ENCODE assay signal across 9 cellular contexts in the genomic region with DNA sequence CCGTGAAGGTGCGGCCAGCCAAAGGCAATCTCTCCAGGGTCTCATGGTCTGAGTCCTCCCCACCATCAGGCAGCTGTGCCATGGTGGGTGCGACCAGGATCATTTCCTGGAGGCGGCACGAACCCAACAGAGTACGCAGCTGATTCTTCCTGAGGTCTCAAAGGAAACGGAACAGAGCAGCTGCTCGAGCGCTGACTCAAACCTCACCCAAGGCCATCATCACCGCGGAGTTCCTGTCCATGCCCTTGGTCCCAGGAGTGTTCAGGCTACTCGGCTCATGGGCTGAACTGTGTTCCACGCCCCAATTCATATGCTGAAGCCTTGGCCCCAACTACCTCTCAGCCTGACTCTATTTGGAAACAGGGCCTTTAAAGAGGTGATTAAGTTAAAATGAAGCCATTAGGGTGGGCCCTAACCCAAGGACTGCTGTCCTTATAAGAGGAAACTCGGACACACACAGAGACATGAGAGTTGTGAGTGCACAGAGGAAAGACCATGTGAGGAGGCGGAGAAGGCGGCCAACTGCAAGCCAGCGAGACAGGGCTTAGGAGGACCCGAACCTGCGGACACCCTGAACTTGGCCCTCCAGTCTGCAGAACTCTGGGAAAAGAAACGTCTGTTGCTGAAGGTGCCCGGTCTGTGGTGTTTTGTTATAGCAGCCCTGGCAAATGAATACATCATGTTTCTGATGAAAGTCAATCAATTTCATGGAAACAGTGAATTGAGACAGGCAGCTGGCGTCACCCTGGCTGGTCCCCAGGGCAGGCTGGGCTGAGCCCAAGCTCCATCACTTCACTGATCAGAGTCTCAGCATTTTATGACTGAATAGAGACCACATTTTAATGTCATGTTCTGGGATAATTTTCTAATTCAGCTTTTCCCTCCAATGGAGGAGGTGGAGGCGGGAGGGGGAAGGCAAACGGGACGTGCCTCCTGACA. TPM values are rescaled to one million over a fixed set of nuclear protein-coding genes. Genes with fewer than 3 reads are reported as not detected.
DNase-seq lines count a peak whose midpoint lies in the region; ATAC-seq, FAIRE-seq and TF ChIP-seq lines count a peak whose summit lies in the region.
"Had no signal": no experiment of that assay in that cellular context is flagged by ENCODE, and none has a peak within 500 bp of the region (broad histone marks: within the 10 kb centered on the region; RNA-seq: fewer than 3 reads in every experiment).

No MANE protein-coding gene starts in this region.

- H3K27ac Mint-ChIP-seq in CD4-positive, alpha-beta memory T cell = peak overlapping the region in 1 of 7 donors; percentile 76

- H3K9me3 Mint-ChIP-seq in CD4-positive, alpha-beta memory T cell = peaks cover 0 to 2% (median 0%) of the 10 kb centered on the region in 8 donors

- TF ChIP-seq POLR2A in spleen (IDR thresholded peaks at IDR 0.05) = peak in 1 of 3 donors; percentile 75

- H3K36me3 Mint-ChIP-seq in CD4-positive, alpha-beta memory T cell = no peaks in the 10 kb centered on the region

- CTCF ChIA-PET in CD4-positive, alpha-beta memory T cell (lab: Charles Lee; ENCODE audit: partially characterized antibody) = interaction anchor here (2.5 to 3.7 kb wide), 2 partner anchors 16 to 17 kb away, joined by 8 to 12 read pairs; no protein-coding TSS in a partner anchor

- H3K27me3 ChIP-seq in OCI-LY3 (ENCODE audit: low read depth, low read length) (peaks cover 4% of the 10 kb centered on the region; the same call in 1 of the 2 replicates), cardiac muscle cell (no peaks in the 10 kb centered on the region), spleen (replicated peaks in 1 of 7) (no peaks in the 10 kb centered on the region)
- H3K27me3 ChIP-seq in CD4-positive, alpha-beta memory T cell (ENCODE audit: insufficient read depth, low read length) = no peaks in the 10 kb centered on the region

- H3K4me3 Mint-ChIP-seq in CD4-positive, alpha-beta memory T cell = no peak overlapping the region

- H3K9me3 ChIP-seq in OCI-LY3 (ENCODE audit: insufficient read depth, low read length) (no peaks in the 10 kb centered on the region), cardiac muscle cell (ENCODE audit: low read depth) (no peaks in the 10 kb centered on the region), spleen (no peaks in the 10 kb centered on the region)
- H3K9me3 ChIP-seq in CD4-positive, alpha-beta memory T cell (ENCODE audit: control insufficient read depth in 1 of 2, low read length in 2 of 2) = no peaks in the 10 kb centered on the region

- no peaks in the 10 kb centered on the region for H4K20me1 ChIP-seq in OCI-LY3 (ENCODE audit: insufficient read depth, low read length)

- H3K27me3 Mint-ChIP-seq in CD4-positive, alpha-beta memory T cell = no peaks in the 10 kb centered on the region

- peaks cover 0 to 38% (median 5%) of the 10 kb centered on the region in 4 donors for H3K4me1 Mint-ChIP-seq in CD4-positive, alpha-beta memory T cell

- peak; percentile 97 for FAIRE-seq in GM19239 (lab: Jason Lieb, UNC)
- FAIRE-seq: TTC549 had no signal

- peak overlapping the region; percentile 78 for H3K4me2 ChIP-seq in OCI-LY3 (ENCODE audit: low read length)

- no peak for TF ChIP-seq CTCF in OCI-LY3 (IDR thresholded peaks at IDR 0.05; ENCODE audit: low read depth, low read length)
- TF ChIP-seq CTCF in cardiac muscle cell (IDR thresholded peaks at IDR 0.05; ENCODE audit: low read depth, low read length) = no peak
- TF ChIP-seq CTCF in spleen (IDR thresholded peaks at IDR 0.05 in 8 of 11, conservative IDR thresholded peaks at IDR 0.05 in 3 of 11) = no peak

- intact Hi-C loops in spleen (cut with DNase I; ENCODE audit: low total_unique reads) = no loop called here
- intact Hi-C loops in CD4-positive, alpha-beta memory T cell (cut with micrococcal nuclease) = no loop called here

- H3K27ac ChIP-seq in OCI-LY3 (ENCODE audit: low read length) (peak overlapping the region; percentile 49), cardiac muscle cell (peak overlapping the region; percentile 100), spleen (peak overlapping the region; percentile 57 to 90 (median 80))
- H3K27ac ChIP-seq in CD4-positive, alpha-beta memory T cell (ENCODE audit: low read depth, low read length) = no peak overlapping the region

- peaks cover 51% of the 10 kb centered on the region for H3K4me1 ChIP-seq in OCI-LY3 (ENCODE audit: low read length)
- peaks cover 46% of the 10 kb centered on the region for H3K4me1 ChIP-seq in cardiac muscle cell (ENCODE audit: low read depth)
- peaks cover 16 to 97% (median 58%) of the 10 kb centered on the region in 6 donors for H3K4me1 ChIP-seq in spleen
- peaks cover 5% of the 10 kb centered on the region for H3K4me1 ChIP-seq in CD4-positive, alpha-beta memory T cell (ENCODE audit: insufficient read depth, low read length)

- H3K36me3 ChIP-seq in OCI-LY3 (replicated peaks; ENCODE audit: low read depth, low read length) (no peaks in the 10 kb centered on the region), cardiac muscle cell (no peaks in the 10 kb centered on the region), spleen (no peaks in the 10 kb centered on the region)
- H3K36me3 ChIP-seq in CD4-positive, alpha-beta memory T cell (ENCODE audit: insufficient read depth, low read length) = no peaks in the 10 kb centered on the region

- DNase-seq in GM19239 (ENCODE audit: insufficient read length, low spot score) (peak; percentile 72), cardiac muscle cell (ENCODE audit: low read depth in 1 of 2, low spot score in 1 of 2) (peak in 1 of 2 donors; percentile 59), spleen (peak; percentile 88), NCI-H1417 treated with DMSO at 0.1 percent for 48 hours (lab: John Stamatoyannopoulos, UW) (no peak), T-helper 9 cell (no peak)
- no peak for DNase-seq in CD4-positive, alpha-beta memory T cell

- no peaks in the 10 kb centered on the region for H3K79me2 ChIP-seq in OCI-LY3 (ENCODE audit: low read length)

- WGBS in spleen, 5 donors = 51 to 84% (median 58%) methylated on average over 22 to 25 of the region's 25 CpGs

- H3K9ac ChIP-seq in OCI-LY3 (ENCODE audit: low read length) = peak overlapping the region; percentile 17; the same call in 1 of the 2 replicates

- H3K4me3 ChIP-seq in OCI-LY3 (ENCODE audit: low read length) = peak overlapping the region; percentile 34
- no peak overlapping the region for H3K4me3 ChIP-seq in cardiac muscle cell
- peak overlapping the region in 2 of 8 donors; percentile 7 to 31 for H3K4me3 ChIP-seq in spleen
- H3K4me3 ChIP-seq in CD4-positive, alpha-beta memory T cell (ENCODE audit: low read length in 2 of 2) = no peak overlapping the region

- no peak for ATAC-seq in GM21381 (IDR thresholded peaks at IDR 0.05; ENCODE audit: unreplicated experiment)

- POLR2A ChIA-PET in CD4-positive, alpha-beta memory T cell (lab: Charles Lee; ENCODE audit: partially characterized antibody) = no interaction called here

- H2AFZ ChIP-seq in OCI-LY3 (ENCODE audit: low read depth, low read length) = peak overlapping the region; percentile 24; the same call in 1 of the 2 replicates

RNA-seq across cellular contexts. Expression of a gene that starts 13.7 kb away (rescaled TPM):
- 101 and 123 TPM in 2 replicates for total RNA-seq in cardiac muscle cell
- polyA plus RNA-seq in cardiac muscle cell = 164 and 178 TPM in 2 replicates
- 100 to 1,000 TPM in 6 of 7 donors, 10 to 100 TPM in 1; 89.4 to 172 (median 121) TPM for total RNA-seq in spleen
- polyA plus RNA-seq in spleen = 10 to 100 TPM; 37.8 to 66.2 (median 48.7) TPM
- total RNA-seq in CD4-positive, alpha-beta memory T cell = 1 to 10 TPM; 6.3 to 9.2 TPM
- 10 to 100 TPM in 1 of 2 donors, 1 to 10 TPM in 1; 5.3 to 15.0 TPM for polyA plus RNA-seq in CD4-positive, alpha-beta memory T cell

RNA-seq across cellular contexts. Expression of a gene that starts 29.4 kb away (rescaled TPM):
- total RNA-seq in cardiac muscle cell (23.5 and 25.1 TPM in 2 replicates), spleen (10 to 100 TPM; 21.2 to 54.3 (median 38.6) TPM)
- polyA plus RNA-seq in cardiac muscle cell (25.3 and 33.6 TPM in 2 replicates), spleen (10 to 100 TPM; 21.4 to 37.3 (median 32.7) TPM)
- total RNA-seq in CD4-positive, alpha-beta memory T cell = 10 to 100 TPM; 59.4 to 62.1 TPM
- 10 to 100 TPM; 22.1 to 40.7 TPM for polyA plus RNA-seq in CD4-positive, alpha-beta memory T cell

RNA-seq across cellular contexts. Expression of a gene that starts 29.6 kb away (rescaled TPM):
- total RNA-seq in cardiac muscle cell (47.6 and 62.0 TPM in 2 replicates), spleen (10 to 100 TPM; 35.8 to 53.4 (median 49.1) TPM)
- polyA plus RNA-seq in cardiac muscle cell (77.9 and 83.0 TPM in 2 replicates), spleen (10 to 100 TPM; 54.7 to 72.7 (median 57.0) TPM)
- total RNA-seq in CD4-positive, alpha-beta memory T cell = 10 to 100 TPM; 75.5 to 81.4 TPM
- 100 to 1,000 TPM; 134 to 156 TPM for polyA plus RNA-seq in CD4-positive, alpha-beta memory T cell

RNA-seq across cellular contexts. Expression of a gene that starts 40.1 kb away (rescaled TPM):
- total RNA-seq in cardiac muscle cell (398 and 520 TPM in 2 replicates), spleen (100 to 1,000 TPM; 181 to 239 (median 202) TPM)
- polyA plus RNA-seq in cardiac muscle cell (217 and 265 TPM in 2 replicates), spleen (100 to 1,000 TPM; 159 to 189 (median 161) TPM)
- total RNA-seq in CD4-positive, alpha-beta memory T cell = 100 to 1,000 TPM; 327 to 330 TPM
- 100 to 1,000 TPM in 1 of 2 donors, 10 to 100 TPM in 1; 67.6 to 111 TPM for polyA plus RNA-seq in CD4-positive, alpha-beta memory T cell

RNA-seq across cellular contexts. Expression of a gene that starts 40.9 kb away (rescaled TPM):
- total RNA-seq in cardiac muscle cell (45.8 and 69.2 TPM in 2 replicates), spleen (10 to 100 TPM; 22.8 to 45.4 (median 35.3) TPM)
- polyA plus RNA-seq in cardiac muscle cell (55.6 and 68.1 TPM in 2 replicates), spleen (10 to 100 TPM in 1 of 3 donors, 1 to 10 TPM in 2; 6.9 to 11.3 (median 7.8) TPM)
- total RNA-seq in CD4-positive, alpha-beta memory T cell = 10 to 100 TPM; 32.7 to 37.8 TPM
- 10 to 100 TPM; 23.1 to 34.7 TPM for polyA plus RNA-seq in CD4-positive, alpha-beta memory T cell

Comparison
In these comparisons a context has a peak if more than half of its experiments do, and no peak if none do; other contexts are left out.
1. DNase-seq: peak in GM19239 (single experiment) and spleen (single experiment); none in NCI-H1417 treated with DMSO at 0.1 percent for 48 hours (single experiment), CD4-positive, alpha-beta memory T cell (0 of 5) and T-helper 9 cell (single experiment).